ENCODE assay signal across 1 cellular context in genomic region chr18:35326695-35327387, GRCh38.
TF ChIP-seq lines count a peak whose summit lies in the region.

No MANE protein-coding gene starts in this region.

TF ChIP-seq in HepG2, 621 proteins besides CTCF, POLR2A, EP300 and RAD21:
- no peak for TF ChIP-seq JUN (CRISPR knock-in tag; IDR thresholded peaks at IDR 0.05)
- TF ChIP-seq, protein P1, sequence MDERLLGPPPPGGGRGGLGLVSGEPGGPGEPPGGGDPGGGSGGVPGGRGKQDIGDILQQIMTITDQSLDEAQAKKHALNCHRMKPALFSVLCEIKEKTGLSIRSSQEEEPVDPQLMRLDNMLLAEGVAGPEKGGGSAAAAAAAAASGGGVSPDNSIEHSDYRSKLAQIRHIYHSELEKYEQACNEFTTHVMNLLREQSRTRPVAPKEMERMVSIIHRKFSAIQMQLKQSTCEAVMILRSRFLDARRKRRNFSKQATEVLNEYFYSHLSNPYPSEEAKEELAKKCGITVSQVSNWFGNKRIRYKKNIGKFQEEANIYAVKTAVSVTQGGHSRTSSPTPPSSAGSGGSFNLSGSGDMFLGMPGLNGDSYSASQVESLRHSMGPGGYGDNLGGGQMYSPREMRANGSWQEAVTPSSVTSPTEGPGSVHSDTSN (CRISPR knock-in tag; IDR thresholded peaks at IDR 0.05) = peak; percentile 48
- no peak for TF ChIP-seq SSRP1 (CRISPR knock-in tag; IDR thresholded peaks at IDR 0.05)
